22 cellular contexts compared by ENCODE assay signal in genomic region chr7:140004672-140005071, GRCh38. TPM values are rescaled to one million over a fixed set of nuclear protein-coding genes. Genes with fewer than 3 reads are reported as not detected.
DNase-seq lines count a peak whose midpoint lies in the region; ATAC-seq and TF ChIP-seq lines count a peak whose summit lies in the region.
"Had no signal": no experiment of that assay in that cellular context is flagged by ENCODE, and none has a peak within 500 bp of the region (broad histone marks: within the 10 kb centered on the region; RNA-seq: fewer than 3 reads in every experiment).

No MANE protein-coding gene starts in this region.

- no peak for TF ChIP-seq EP300 in SK-N-SH (IDR thresholded peaks at IDR 0.05; ENCODE audit: borderline replicate concordance in 1 of 2, low read depth in 1 of 2, low read length in 1 of 2)

- ATAC-seq in SK-N-SH treated with all-trans-retinoic acid at 6 μM for 48 hours (no peak), esophagus mucosa (peak; percentile 14), left cardiac atrium (no peak)
- no peak for ATAC-seq in naive thymus-derived CD8-positive, alpha-beta T cell

- no peaks in the 10 kb centered on the region for H3K27me3 Mint-ChIP-seq in naive thymus-derived CD8-positive, alpha-beta T cell
- H3K27me3 Mint-ChIP-seq: IgD-negative memory B cell had no signal

- H3K36me3 ChIP-seq in SK-N-SH (replicated peaks in 1 of 2; ENCODE audit: control insufficient read depth in 1 of 2, insufficient read depth in 2 of 2, low read length in 1 of 2), result no peaks in the 10 kb centered on the region
- H3K36me3 ChIP-seq: BE2C, SJSA1 had no signal

- H4K20me1 ChIP-seq in SK-N-SH (ENCODE audit: insufficient read depth), result no peaks in the 10 kb centered on the region

- no peaks in the 10 kb centered on the region for H3K79me2 ChIP-seq in SK-N-SH (ENCODE audit: insufficient read depth)

- H3K27ac ChIP-seq in SK-N-SH (ENCODE audit: low read depth in 2 of 2, low read length in 1 of 2), result no peak overlapping the region
- H3K27ac ChIP-seq: 22Rv1, HL-60, PC-9, SJSA1 had no signal

- TF ChIP-seq CTCF in SK-N-SH (IDR thresholded peaks at IDR 0.05), result no peak

- POLR2A ChIA-PET in SK-N-SH (lab: Yijun Ruan, JAX), result no interaction called here
- POLR2A ChIA-PET in naive thymus-derived CD8-positive, alpha-beta T cell (lab: Charles Lee), result no interaction called here

- H2AFZ ChIP-seq in SK-N-SH (ENCODE audit: low read depth), result no peak overlapping the region
- H2AFZ ChIP-seq: PC-9 had no signal

- H3K4me3 Mint-ChIP-seq in naive thymus-derived CD8-positive, alpha-beta T cell, result no peak overlapping the region
- H3K4me3 Mint-ChIP-seq: IgD-negative memory B cell had no signal

- no peak for TF ChIP-seq RAD21 in SK-N-SH (IDR thresholded peaks at IDR 0.05; ENCODE audit: low read length)

- no peaks in the 10 kb centered on the region for H3K36me3 Mint-ChIP-seq in naive thymus-derived CD8-positive, alpha-beta T cell
- H3K36me3 Mint-ChIP-seq: IgD-negative memory B cell had no signal

- no peaks in the 10 kb centered on the region for H3K27me3 ChIP-seq in SK-N-SH (ENCODE audit: insufficient read depth)
- H3K27me3 ChIP-seq: BE2C, SJSA1 had no signal

- DNase-seq in SK-N-SH, result no peak
- peak; percentile 71 for DNase-seq in posterior vena cava (ENCODE audit: low spot score)
- no peak for DNase-seq in naive thymus-derived CD8-positive, alpha-beta T cell
- no peak for DNase-seq in NCI-H187 treated with DMSO at 0.1 percent for 48 hours (lab: John Stamatoyannopoulos, UW)
- no peak for DNase-seq in left cardiac atrium
- DNase-seq: GF-D8, GOT3, HCEC 1CT, NCI-H1092 treated with DMSO at 0.1 percent for 48 hours, NCI-H1436, NCI-H187, NCI-H446 treated with DMSO at 0.1 percent for 48 hours, PC-9, Right ventricle myocardium superior, RPMI8226 had no signal

- no peak overlapping the region for H3K27ac Mint-ChIP-seq in naive thymus-derived CD8-positive, alpha-beta T cell

- no peaks in the 10 kb centered on the region for H3K9me3 Mint-ChIP-seq in naive thymus-derived CD8-positive, alpha-beta T cell
- H3K9me3 Mint-ChIP-seq: IgD-negative memory B cell had no signal

- H3K9me2 ChIP-seq in SK-N-SH, result no peaks in the 10 kb centered on the region

- WGBS in SK-N-SH (ENCODE audit: low lambda C conversion rate), result 94% methylated on average over 3 of the region's 6 CpGs

- H3K4me1 Mint-ChIP-seq in naive thymus-derived CD8-positive, alpha-beta T cell, result no peaks in the 10 kb centered on the region

- no peak overlapping the region for H3K4me2 ChIP-seq in SK-N-SH
- H3K4me2 ChIP-seq: PC-9 had no signal

- H3K9me3 ChIP-seq in SK-N-SH, result no peaks in the 10 kb centered on the region
- H3K9me3 ChIP-seq: BE2C, SJSA1 had no signal

- no peak overlapping the region for H3K9ac ChIP-seq in SK-N-SH

- intact Hi-C loops in posterior vena cava (cut with DNase I) (loop anchor here in 1 of 2 donors (5.0 to 10.0 kb wide), 3 partner anchors 227 to 500 kb away; partner anchors contain the start of gene HIPK2), left cardiac atrium (cut with DNase I) (loop anchor here (5.0 to 10.0 kb wide), 5 partner anchors 227 to 507 kb away; partner anchors contain the start of gene HIPK2 (in 1 of the 2))

- CTCF ChIA-PET in SK-N-SH (lab: Yijun Ruan, JAX), result interaction anchor here (1.0 to 9.8 kb wide), 13 partner anchors 12 to 582 kb away, joined by 3 to 229 read pairs (median 10); partner anchors contain the start of gene HIPK2

- no peaks in the 10 kb centered on the region for H3F3A ChIP-seq in SK-N-SH (replicated peaks; ENCODE audit: insufficient read depth)

- H3K4me3 ChIP-seq in SK-N-SH (ENCODE audit: low read depth in 2 of 2, low read length in 1 of 2), result no peak overlapping the region
- H3K4me3 ChIP-seq: PC-9, SJSA1 had no signal

- H3K4me1 ChIP-seq in SK-N-SH (ENCODE audit: control insufficient read depth in 1 of 2, insufficient read depth in 2 of 2, low read depth in 1 of 2, low read length in 1 of 2), result peaks cover 0 to 8% of the 10 kb centered on the region in 2 experiments; a peak in 1 of 4 replicates
- H3K4me1 ChIP-seq: BE2C, SJSA1 had no signal

TF ChIP-seq in SK-N-SH, 30 proteins besides CTCF, POLR2A, EP300 and RAD21:
- peak; percentile 23; the same call in 1 of the 2 replicates for TF ChIP-seq GATA2 (CRISPR knock-in tag; IDR thresholded peaks at IDR 0.05)
- no peak for TF ChIP-seq NFIC (IDR thresholded peaks at IDR 0.05; ENCODE audit: borderline replicate concordance)
- no peak for TF ChIP-seq SIN3A (IDR thresholded peaks at IDR 0.05; ENCODE audit: borderline replicate concordance, low read depth, low read length)

TF ChIP-seq in SK-N-SH treated with all-trans-retinoic acid at 6 μM for 48 hours, 23 proteins besides CTCF, POLR2A, EP300 and RAD21 (continues in another document):
- TF ChIP-seq ZNF8 (CRISPR knock-in tag; IDR thresholded peaks at IDR 0.05) (no peak), TCF4 (CRISPR knock-in tag; IDR thresholded peaks at IDR 0.05; ENCODE audit: borderline replicate concordance) (no peak), ARNTL (CRISPR knock-in tag; IDR thresholded peaks at IDR 0.05; ENCODE audit: borderline replicate concordance, low read depth) (no peak), SNAI2 (CRISPR knock-in tag; IDR thresholded peaks at IDR 0.05) (no peak), ZC3H10 (CRISPR knock-in tag; IDR thresholded peaks at IDR 0.05) (no peak), CREB5 (CRISPR knock-in tag; IDR thresholded peaks at IDR 0.05; ENCODE audit: low read depth) (no peak), ZNF70 (CRISPR knock-in tag; IDR thresholded peaks at IDR 0.05) (no peak), PATZ1 (CRISPR knock-in tag; IDR thresholded peaks at IDR 0.05; ENCODE audit: borderline replicate concordance) (no peak), PPARA (CRISPR knock-in tag; IDR thresholded peaks at IDR 0.05; ENCODE audit: borderline replicate concordance) (no peak), GLIS3 (CRISPR knock-in tag; IDR thresholded peaks at IDR 0.05) (no peak), ESRRG (CRISPR knock-in tag; IDR thresholded peaks at IDR 0.05) (no peak), RARB (CRISPR knock-in tag; IDR thresholded peaks at IDR 0.05) (no peak), ZFP30 (CRISPR knock-in tag; IDR thresholded peaks at IDR 0.05) (no peak), TOX (CRISPR knock-in tag; IDR thresholded peaks at IDR 0.05; ENCODE audit: borderline replicate concordance) (no peak), POU6F1 (CRISPR knock-in tag; IDR thresholded peaks at IDR 0.05; ENCODE audit: borderline replicate concordance, low read depth) (no peak)

RNA-seq across cellular contexts. Expression of gene PARP12, which starts 58.1 kb away (rescaled TPM):
- polyA plus RNA-seq in SK-N-SH (2012; rRNA removed), result 16.0 and 17.7 TPM in 2 replicates
- 8.8 and 10.9 TPM in 2 replicates for polyA plus RNA-seq in SK-N-SH (2012; cell fraction: cytosol; rRNA removed)
- 44.1 and 46.8 TPM in 2 replicates for polyA plus RNA-seq in SK-N-SH (2012; cell fraction: nucleus; rRNA removed)
- 15.2 TPM for total RNA-seq in esophagus mucosa
- total RNA-seq in posterior vena cava, result 10 to 100 TPM; 27.7 to 35.3 TPM
- total RNA-seq in naive thymus-derived CD8-positive, alpha-beta T cell, result 100 to 1,000 TPM; 105 to 106 TPM
- polyA plus RNA-seq in naive thymus-derived CD8-positive, alpha-beta T cell, result 10 to 100 TPM; 18.9 to 34.6 (median 28.1) TPM
- total RNA-seq in left cardiac atrium, result 10 to 100 TPM; 15.1 to 25.5 TPM
